In genomic region chr17:78723001-78723796, GRCh38 we compare ENCODE assay signal across 8 cellular contexts. TPM values are rescaled to one million over a fixed set of nuclear protein-coding genes. Genes with fewer than 3 reads are reported as not detected.
DNase-seq lines count a peak whose midpoint lies in the region; ATAC-seq lines count a peak whose summit lies in the region.

No MANE protein-coding gene starts in this region.

- no peak for DNase-seq in activated CD4-positive, alpha-beta T cell treated with anti-CD3 and anti-CD28 coated beads, Interleukin-2, amount 10 ng/mL, durations not matched to agents 7 days and 5 days
- DNase-seq in activated CD4-positive, alpha-beta T cell treated with anti-CD3 and anti-CD28 coated beads for 1 hour: no peak
- DNase-seq in iPS DF 4.7 (ENCODE audit: extremely low read depth, low spot score): peak; percentile 30
- no peak for DNase-seq in AML-193 (lab: John Stamatoyannopoulos, UW)
- no peak for DNase-seq in activated CD4-positive, CD25-positive, alpha-beta regulatory T cell treated with anti-CD3 and anti-CD28 coated beads, Interleukin-2, amount 50 U/mL, for 72 hours

- H3K27me3 ChIP-seq in skeletal muscle tissue (ENCODE audit: control insufficient read depth in 3 of 3, insufficient read depth in 3 of 3, low read length in 3 of 3): no peaks in the 10 kb centered on the region

- CTCF ChIA-PET in activated CD4-positive, alpha-beta T cell treated with anti-CD3 and anti-CD28 coated beads, Interleukin-2, amount 10 ng/mL, durations not matched to agents 7 days and 5 days (lab: Charles Lee): interaction anchor here (1.4 to 2.8 kb wide), 2 partner anchors 14 to 67 kb away, joined by 3 to 19 read pairs; no protein-coding TSS in a partner anchor

- H3K27me3 Mint-ChIP-seq in activated CD4-positive, alpha-beta T cell treated with anti-CD3 and anti-CD28 coated beads, Interleukin-2, amount 10 ng/mL, durations not matched to agents 7 days and 5 days: no peaks in the 10 kb centered on the region
- H3K27me3 Mint-ChIP-seq in activated naive CD8-positive, alpha-beta T cell: no peaks in the 10 kb centered on the region

- peak overlapping the region; percentile 56 to 84 (median 69) for H3K9ac ChIP-seq in skeletal muscle tissue (ENCODE audit: low read depth in 1 of 3, low read length in 3 of 3)

- peak overlapping the region; percentile 73 for H3K27ac Mint-ChIP-seq in activated CD4-positive, alpha-beta T cell treated with anti-CD3 and anti-CD28 coated beads, Interleukin-2, amount 10 ng/mL, durations not matched to agents 7 days and 5 days
- peak overlapping the region; percentile 85 for H3K27ac Mint-ChIP-seq in activated naive CD8-positive, alpha-beta T cell

- no peak overlapping the region for H3K4me3 Mint-ChIP-seq in activated CD4-positive, alpha-beta T cell treated with anti-CD3 and anti-CD28 coated beads, Interleukin-2, amount 10 ng/mL, durations not matched to agents 7 days and 5 days
- H3K4me3 Mint-ChIP-seq in activated naive CD8-positive, alpha-beta T cell: peak overlapping the region; percentile 39

- peaks cover 60 to 81% (median 65%) of the 10 kb centered on the region in 3 donors for H3K4me1 ChIP-seq in skeletal muscle tissue (ENCODE audit: control insufficient read depth in 3 of 3, insufficient read depth in 3 of 3, low read length in 3 of 3)

- ATAC-seq in GM21423 (IDR thresholded peaks at IDR 0.05; ENCODE audit: unreplicated experiment): no peak

- peak overlapping the region; percentile 9 for H3K27ac ChIP-seq in skeletal muscle tissue (ENCODE audit: low read depth, low read length)

- H3K36me3 ChIP-seq in skeletal muscle tissue (ENCODE audit: control insufficient read depth in 3 of 3, insufficient read depth in 3 of 3, low read length in 3 of 3): peaks cover 0 to 2% (median 0%) of the 10 kb centered on the region in 3 donors

- peaks cover 93% of the 10 kb centered on the region for H3K4me1 Mint-ChIP-seq in activated CD4-positive, alpha-beta T cell treated with anti-CD3 and anti-CD28 coated beads, Interleukin-2, amount 10 ng/mL, durations not matched to agents 7 days and 5 days
- H3K4me1 Mint-ChIP-seq in activated naive CD8-positive, alpha-beta T cell (ENCODE audit: low read depth): peaks cover 92% of the 10 kb centered on the region

- no peaks in the 10 kb centered on the region for H3K9me3 ChIP-seq in skeletal muscle tissue (ENCODE audit: control insufficient read depth in 3 of 3, low read length in 3 of 3)

- no peaks in the 10 kb centered on the region for H3K9me3 Mint-ChIP-seq in activated CD4-positive, alpha-beta T cell treated with anti-CD3 and anti-CD28 coated beads, Interleukin-2, amount 10 ng/mL, durations not matched to agents 7 days and 5 days
- no peaks in the 10 kb centered on the region for H3K9me3 Mint-ChIP-seq in activated naive CD8-positive, alpha-beta T cell (ENCODE audit: low read depth)

- H3K4me3 ChIP-seq in skeletal muscle tissue (ENCODE audit: low read length in 3 of 3): peak overlapping the region; percentile 53 to 79 (median 69)

- POLR2A ChIA-PET in activated CD4-positive, alpha-beta T cell treated with anti-CD3 and anti-CD28 coated beads, Interleukin-2, amount 10 ng/mL, durations not matched to agents 7 days and 5 days (lab: Charles Lee): interaction anchor here (0.6 kb wide), 1 partner anchor 25 kb away, joined by 3 read pairs; no protein-coding TSS in a partner anchor

- peaks cover 41% of the 10 kb centered on the region for H3K36me3 Mint-ChIP-seq in activated CD4-positive, alpha-beta T cell treated with anti-CD3 and anti-CD28 coated beads, Interleukin-2, amount 10 ng/mL, durations not matched to agents 7 days and 5 days (ENCODE audit: low read depth)
- no peaks in the 10 kb centered on the region for H3K36me3 Mint-ChIP-seq in activated naive CD8-positive, alpha-beta T cell

RNA-seq across cellular contexts. Expression of gene CYTH1, which starts 58.9 kb away (rescaled TPM):
- 100 to 1,000 TPM; 244 to 251 TPM for total RNA-seq in activated CD4-positive, alpha-beta T cell treated with anti-CD3 and anti-CD28 coated beads, Interleukin-2, amount 10 ng/mL, durations not matched to agents 7 days and 5 days
- 17.7 TPM for total RNA-seq in skeletal muscle tissue

Comparison
In these comparisons a context has a peak if more than half of its experiments do, and no peak if none do; other contexts are left out.
1. RNA of gene CYTH1, which starts 58.9 kb away (total RNA-seq): 244 to 251 TPM in activated CD4-positive, alpha-beta T cell treated with anti-CD3 and anti-CD28 coated beads, Interleukin-2, amount 10 ng/mL, durations not matched to agents 7 days and 5 days; 17.7 TPM in skeletal muscle tissue (single experiment); every median in the first group is over 10 times any median in the second.